Comparison of ENCODE assay signal across 8 cellular contexts in genomic region chr3:49132437-49133225, GRCh38. TPM values are rescaled to one million over a fixed set of nuclear protein-coding genes. Genes with fewer than 3 reads are reported as not detected.
DNase-seq lines count a peak whose midpoint lies in the region; ATAC-seq and TF ChIP-seq lines count a peak whose summit lies in the region.

Gene LAMB2 (minus strand): TSS chr3:49133050. CDS start chr3:49132867, 183 bp downstream.

- H3K27me3 ChIP-seq in mammary epithelial cell (ENCODE audit: insufficient read depth, low read length), result no peaks in the 10 kb centered on the region
- H3K27me3 ChIP-seq in iPS-18a (ENCODE audit: control insufficient read depth, insufficient read depth, low read length), result no peaks in the 10 kb centered on the region

- dilution Hi-C loops in mammary epithelial cell (cut with HindIII; ENCODE audit: low sequenced_read_pairs), result no loop called here

- TF ChIP-seq CTCF in mammary epithelial cell (conservative IDR thresholded peaks at IDR 0.05 in 1 of 2, IDR thresholded peaks at IDR 0.05 in 1 of 2; ENCODE audit: extremely low read depth in 1 of 2, insufficient read depth in 1 of 2, low read depth in 1 of 2, low read length in 2 of 2), result peak in 1 of 2 donors; percentile 36

- peaks cover 30% of the 10 kb centered on the region for H3K79me2 ChIP-seq in mammary epithelial cell (ENCODE audit: insufficient read depth, low read length)

- BruUV-seq in mammary epithelial cell (replicated peaks; lab: Mats Ljungman, UMichigan), result TSS peak; percentile 84

- DNase-seq in COLO668 (lab: John Stamatoyannopoulos, UW; ENCODE audit: unreplicated experiment), result peak; percentile 29
- DNase-seq in NCI-H1930 (lab: John Stamatoyannopoulos, UW), result peak; percentile 4 to 11
- peak; percentile 76 for DNase-seq in mammary epithelial cell
- peak; percentile 74 for DNase-seq in renal cortical epithelial cell (ENCODE audit: low read depth)
- no peak for DNase-seq in activated CD4-positive, CD25-positive, alpha-beta regulatory T cell treated with anti-CD3 and anti-CD28 coated beads, Interleukin-2, amount 50 U/mL, for 72 hours

- H3K36me3 ChIP-seq in mammary epithelial cell (ENCODE audit: insufficient read depth, low read length) (no peaks in the 10 kb centered on the region), iPS-18a (ENCODE audit: control insufficient read depth, low read depth, low read length) (no peaks in the 10 kb centered on the region)

- CTCF ChIA-PET in mammary epithelial cell (lab: Charles Lee; ENCODE audit: low non-redundant PET), result interaction anchor here (1.2 kb wide), 1 partner anchor 39 kb away, joined by 3 read pairs; the partner anchor contains the start of gene QRICH1

- H3K27ac ChIP-seq in mammary epithelial cell (ENCODE audit: insufficient read depth, low read depth, low read length), result peak within 1 kb of the TSS; percentile 9
- H3K27ac ChIP-seq in iPS-18a (ENCODE audit: low read length), result peak within 1 kb of the TSS; percentile 48

- H3K9ac ChIP-seq in mammary epithelial cell (ENCODE audit: insufficient read depth, low read length), result peak within 1 kb of the TSS; percentile 67
- peak within 1 kb of the TSS; percentile 64 for H3K9ac ChIP-seq in iPS-18a (ENCODE audit: low read length)

- no peaks in the 10 kb centered on the region for H4K20me1 ChIP-seq in mammary epithelial cell (ENCODE audit: insufficient read depth, low read length)

- peak within 1 kb of the TSS; percentile 68 to 74 (median 74) for H3K4me3 ChIP-seq in mammary epithelial cell (replicated peaks in 1 of 3; ENCODE audit: insufficient read depth in 1 of 3, low read depth in 2 of 3, low read length in 3 of 3)
- peak within 1 kb of the TSS; percentile 92 for H3K4me3 ChIP-seq in iPS-18a (ENCODE audit: low read length)

- in situ Hi-C loops in mammary epithelial cell (cut with MboI; ENCODE audit: low sequenced_read_pairs in 2 of 2), result no loop called here

- intact Hi-C loops in mammary epithelial cell (cut with micrococcal nuclease), result loop anchor here (1.0 kb wide), 2 partner anchors 12 to 38 kb away; partner anchors contain the start of genes QRICH1 and USP19

- WGBS in mammary epithelial cell (ENCODE audit: low coverage, missing lambda C conversion rate), result 2% methylated on average over 15 of the region's 28 CpGs

- H2AFZ ChIP-seq in mammary epithelial cell (ENCODE audit: low read depth, low read length), result peak within 1 kb of the TSS; percentile 98

- ATAC-seq in GM18868 (IDR thresholded peaks at IDR 0.05; ENCODE audit: unreplicated experiment) (no peak), GM21619 (IDR thresholded peaks at IDR 0.05; ENCODE audit: unreplicated experiment) (no peak)

- no peaks in the 10 kb centered on the region for H3K9me3 ChIP-seq in mammary epithelial cell (replicated peaks; ENCODE audit: insufficient read depth, low read length)
- H3K9me3 ChIP-seq in iPS-18a (ENCODE audit: control insufficient read depth, low read depth, low read length), result no peaks in the 10 kb centered on the region

- peaks cover 15% of the 10 kb centered on the region for H3K4me1 ChIP-seq in mammary epithelial cell (ENCODE audit: insufficient read depth, low read length)
- peaks cover 5% of the 10 kb centered on the region for H3K4me1 ChIP-seq in iPS-18a (ENCODE audit: control insufficient read depth, low read depth, low read length)

- peak within 1 kb of the TSS; percentile 84 for H3K4me2 ChIP-seq in mammary epithelial cell (ENCODE audit: insufficient read depth, low read depth, low read length)

RNA-seq across cellular contexts. Expression of gene LAMB2, which starts in this region (rescaled TPM):
- total RNA-seq in mammary epithelial cell (100 to 1,000 TPM; 209 to 233 TPM), renal cortical epithelial cell (262 and 645 TPM in 2 replicates)
- 150 TPM for polyA plus RNA-seq in mammary epithelial cell
- polyA minus RNA-seq in mammary epithelial cell, result 534 TPM
